18 cellular contexts compared by ENCODE assay signal in the genomic region with DNA sequence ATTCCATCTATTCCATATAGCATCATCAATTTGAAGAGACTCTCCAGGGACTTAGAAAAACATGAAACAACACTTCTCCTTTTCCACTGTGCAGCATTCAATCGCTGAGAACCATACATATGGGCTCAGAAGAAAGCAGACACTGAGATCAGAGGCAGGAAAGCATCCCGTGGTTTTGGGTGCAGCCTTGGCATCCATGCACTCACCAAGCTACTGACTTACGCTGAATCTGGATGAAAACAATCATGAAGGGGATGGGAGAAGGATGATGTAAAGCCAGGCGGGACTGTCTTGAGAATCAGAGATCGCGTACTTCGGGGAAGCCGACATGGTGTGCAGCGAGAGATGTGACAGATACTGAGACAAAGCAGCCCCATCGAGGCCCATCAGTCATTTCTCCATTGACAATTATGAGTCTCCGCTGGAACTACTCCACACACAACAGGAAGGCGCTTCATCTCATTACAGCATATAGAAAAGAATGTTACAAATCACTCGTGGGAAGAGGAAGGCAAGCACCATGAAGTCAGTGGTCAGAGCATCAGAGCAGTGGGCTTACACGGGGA.
"Had no signal": no experiment of that assay in that cellular context is flagged by ENCODE, and none has a peak within 500 bp of the region (broad histone marks: within the 10 kb centered on the region; RNA-seq: fewer than 3 reads in every experiment).

No MANE protein-coding gene starts in this region.

- H3K4me3 ChIP-seq: colonic mucosa, heart left ventricle, sigmoid colon, thyroid gland had no signal

- H3K9me3 ChIP-seq: colonic mucosa, heart left ventricle, sigmoid colon, thyroid gland had no signal

- H3K4me1 ChIP-seq: colonic mucosa, thyroid gland had no signal

- H3K36me3 ChIP-seq: colonic mucosa, heart left ventricle, sigmoid colon, thyroid gland had no signal

- H3K4me3 Mint-ChIP-seq: activated B cell treated with CpG ODN at 0.5 μM for 24 hours; activated CD8-positive, alpha-beta T cell treated with anti-CD3 and anti-CD28 coated beads, Interleukin-2, amount 10 ng/mL, durations not matched to agents 7 days and 5 days; activated naive CD8-positive, alpha-beta T cell treated with anti-CD3 and anti-CD28 coated beads for 36 hours had no signal

- FAIRE-seq: endothelial cell of umbilical vein, frontal cortex, TTC549 had no signal

- DNase-seq: activated B cell treated with CpG ODN at 0.5 μM for 24 hours; activated CD8-positive, alpha-beta T cell treated with anti-CD3 and anti-CD28 coated beads, Interleukin-2, amount 10 ng/mL, durations not matched to agents 7 days and 5 days; activated naive CD8-positive, alpha-beta T cell treated with anti-CD3 and anti-CD28 coated beads for 36 hours; colonic mucosa; effector CD4-positive, alpha-beta T cell; heart left ventricle; left ventricle myocardium superior; mesendoderm; SIG-M5; sigmoid colon; stimulated activated CD4-positive, alpha-beta T cell treated with anti-CD3 and anti-CD28 coated beads, Interleukin-4, amount 100 ng/mL, for 1 hour; stimulated activated CD8-positive, alpha-beta memory T cell treated with anti-CD3 and anti-CD28 coated beads, Interleukin-4, amount 100 ng/mL, for 48 hours; T-helper 2 cell; thyroid gland had no signal

- H3K27ac Mint-ChIP-seq: activated B cell treated with CpG ODN at 0.5 μM for 24 hours; activated CD8-positive, alpha-beta T cell treated with anti-CD3 and anti-CD28 coated beads, Interleukin-2, amount 10 ng/mL, durations not matched to agents 7 days and 5 days; activated naive CD8-positive, alpha-beta T cell treated with anti-CD3 and anti-CD28 coated beads for 36 hours; nephron had no signal

- H3K27ac ChIP-seq: colonic mucosa, heart left ventricle, sigmoid colon, thyroid gland had no signal

- H3K9me3 Mint-ChIP-seq: activated B cell treated with CpG ODN at 0.5 μM for 24 hours had no signal

- H3K27me3 ChIP-seq: colonic mucosa, thyroid gland had no signal
